Comparison of ENCODE assay signal across 11 cellular contexts in the genomic region with DNA sequence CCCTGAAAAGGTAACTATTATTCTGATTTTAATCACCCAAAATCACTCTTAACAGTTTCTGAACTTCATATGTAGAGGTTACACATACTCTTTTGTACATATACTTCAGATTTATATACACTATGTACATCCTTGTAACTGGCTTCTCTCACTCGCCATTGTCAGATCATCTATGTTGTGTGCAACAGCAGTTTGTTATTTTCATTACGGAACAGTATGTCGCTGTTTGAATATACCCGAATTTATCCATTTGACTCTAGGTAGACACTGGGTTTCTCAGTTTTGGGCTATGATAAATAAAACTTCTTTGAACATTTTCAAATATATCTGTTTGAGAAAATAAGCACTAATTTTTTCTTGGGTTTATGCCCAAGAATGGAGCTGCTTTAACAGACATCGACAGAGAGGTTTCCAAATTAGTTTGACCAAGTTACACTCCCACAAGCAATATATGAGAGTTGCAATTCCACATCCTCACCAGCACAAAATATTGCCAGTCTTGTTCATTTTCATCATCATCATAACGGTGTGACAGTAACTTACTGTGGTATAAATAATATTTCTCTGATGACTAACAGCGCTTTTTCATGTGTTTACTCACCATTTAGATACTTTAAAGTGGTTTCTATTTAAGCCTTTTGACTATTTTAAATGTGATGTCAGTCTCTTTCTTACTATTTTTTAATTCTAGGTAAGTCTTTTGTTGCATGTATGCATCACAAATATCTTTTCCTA.
A peak's percentile ranks its signal among the peaks of the same experiment; 100 is the strongest.
DNase-seq lines count a peak whose midpoint lies in the region; ATAC-seq and TF ChIP-seq lines count a peak whose summit lies in the region.
"Had no signal": no experiment of that assay in that cellular context is flagged by ENCODE, and none has a peak within 500 bp of the region (broad histone marks: within the 10 kb centered on the region; RNA-seq: fewer than 3 reads in every experiment).

No MANE protein-coding gene starts in this region.

- no peak for TF ChIP-seq CTCF in OCI-LY7 (conservative IDR thresholded peaks at IDR 0.05; ENCODE audit: low read length)

- no peaks in the 10 kb centered on the region for H3K4me1 ChIP-seq in CD8-positive, alpha-beta memory T cell (ENCODE audit: insufficient read depth, low read length)
- no peaks in the 10 kb centered on the region for H3K4me1 ChIP-seq in OCI-LY7 (ENCODE audit: insufficient read depth, low read length, poor library complexity, severe bottlenecking)

- no peaks in the 10 kb centered on the region for H4K20me1 ChIP-seq in OCI-LY7 (ENCODE audit: insufficient read depth, low read length)

- peaks cover 8% of the 10 kb centered on the region for H3K36me3 ChIP-seq in CD8-positive, alpha-beta memory T cell (ENCODE audit: insufficient read depth, low read length)
- H3K36me3 ChIP-seq in OCI-LY7 (ENCODE audit: insufficient read depth, low read length): peaks cover 69% of the 10 kb centered on the region

- no peaks in the 10 kb centered on the region for H3K79me2 ChIP-seq in OCI-LY7 (ENCODE audit: insufficient read depth, low read depth, low read length)

- no peak overlapping the region for H2AFZ ChIP-seq in OCI-LY7 (ENCODE audit: low read length)

- POLR2A ChIA-PET in CD8-positive, alpha-beta memory T cell (lab: Charles Lee): no interaction called here
- POLR2A ChIA-PET in OCI-LY7 (lab: Charles Lee): interaction anchor here (0.8 to 1.8 kb wide), 2 partner anchors 10 to 12 kb away, joined by 3 to 5 read pairs; no protein-coding TSS in a partner anchor

- H3K9me3 ChIP-seq in CD8-positive, alpha-beta memory T cell (ENCODE audit: low read length): no peaks in the 10 kb centered on the region
- H3K9me3 ChIP-seq in OCI-LY7 (ENCODE audit: low read length): no peaks in the 10 kb centered on the region

- intact Hi-C loops in OCI-LY7 (cut with micrococcal nuclease; ENCODE audit: unreplicated experiment): loop anchor here (10.0 kb wide), 1 partner anchor 898 kb away; no protein-coding TSS in a partner anchor

- peak; percentile 91 to 93 for ATAC-seq in activated T-cell treated with anti-CD3 and anti-CD28 coated beads, Interleukin-2, amount 50 U/mL, for 4 hours
- ATAC-seq: T-cell had no signal

- H3K4me3 ChIP-seq in CD8-positive, alpha-beta memory T cell (ENCODE audit: low read length): no peak overlapping the region
- H3K4me3 ChIP-seq in OCI-LY7 (ENCODE audit: low read depth, low read length, poor library complexity, severe bottlenecking): no peak overlapping the region
- H3K4me3 ChIP-seq: dorsolateral prefrontal cortex had no signal

- H3K27me3 ChIP-seq in CD8-positive, alpha-beta memory T cell (ENCODE audit: insufficient read depth, low read length, poor library complexity, severe bottlenecking): no peaks in the 10 kb centered on the region
- H3K27me3 ChIP-seq: dorsolateral prefrontal cortex had no signal

- DNase-seq in activated T-cell treated with anti-CD3 and anti-CD28 coated beads, Interleukin-2, amount 50 U/mL, for 4 hours: no peak
- DNase-seq in activated T-cell treated with anti-CD3 and anti-CD28 coated beads, Interleukin-2, amount 50 U/mL, for 1 hour: no peak
- DNase-seq in LHCN-M2 (ENCODE audit: low read depth) (peak; percentile 89), dermis blood vessel endothelial cell (peak; percentile 7), superior temporal gyrus (ENCODE audit: extremely low spot score) (peak; percentile 19), OCI-LY7 (ENCODE audit: low spot score) (no peak), T-helper 9 cell (no peak)
- no peak for DNase-seq in CD8-positive, alpha-beta memory T cell
- DNase-seq: dorsolateral prefrontal cortex, NCI-H526, T-cell had no signal

- H3K9me2 ChIP-seq in OCI-LY7 (ENCODE audit: insufficient read depth, low read length): no peaks in the 10 kb centered on the region

- H3K4me2 ChIP-seq in OCI-LY7 (ENCODE audit: low read length): no peak overlapping the region

- peaks cover 7% of the 10 kb centered on the region for H3K4me1 Mint-ChIP-seq in activated T-cell treated with anti-CD3 and anti-CD28 coated beads, Interleukin-2, amount 50 U/mL, for 4 hours (ENCODE audit: low read depth)
- peaks cover 0 to 10% (median 10%) of the 10 kb centered on the region in 3 donors for H3K4me1 Mint-ChIP-seq in CD8-positive, alpha-beta memory T cell
- H3K4me1 Mint-ChIP-seq: T-cell had no signal

- no peak overlapping the region for H3K27ac Mint-ChIP-seq in CD8-positive, alpha-beta memory T cell
- H3K27ac Mint-ChIP-seq: T-cell had no signal

- no peaks in the 10 kb centered on the region for H3K9me3 Mint-ChIP-seq in activated T-cell treated with anti-CD3 and anti-CD28 coated beads, Interleukin-2, amount 50 U/mL, for 4 hours
- H3K9me3 Mint-ChIP-seq in CD8-positive, alpha-beta memory T cell: no peaks in the 10 kb centered on the region
- H3K9me3 Mint-ChIP-seq: T-cell had no signal

- CTCF ChIA-PET in CD8-positive, alpha-beta memory T cell (lab: Charles Lee): interaction anchor here (1.1 to 3.8 kb wide), 4 partner anchors 8 to 81 kb away, joined by 3 to 31 read pairs (median 4); partner anchors contain the start of genes GEN1 and SMC6
- CTCF ChIA-PET in OCI-LY7 (lab: Charles Lee; ENCODE audit: unreplicated experiment): no interaction called here

- no peak overlapping the region for H3K27ac ChIP-seq in CD8-positive, alpha-beta memory T cell (ENCODE audit: low read depth, low read length)
- H3K27ac ChIP-seq in OCI-LY7 (ENCODE audit: low read depth, low read length, poor library complexity, severe bottlenecking): no peak overlapping the region
- H3K27ac ChIP-seq: dorsolateral prefrontal cortex had no signal

- H3K4me3 Mint-ChIP-seq in activated T-cell treated with anti-CD3 and anti-CD28 coated beads, Interleukin-2, amount 50 U/mL, for 4 hours: no peak overlapping the region
- no peak overlapping the region for H3K4me3 Mint-ChIP-seq in CD8-positive, alpha-beta memory T cell
- H3K4me3 Mint-ChIP-seq: T-cell had no signal

- peaks cover 26% of the 10 kb centered on the region for H3K36me3 Mint-ChIP-seq in activated T-cell treated with anti-CD3 and anti-CD28 coated beads, Interleukin-2, amount 50 U/mL, for 4 hours (ENCODE audit: insufficient read depth)
- peaks cover 15 to 45% (median 16%) of the 10 kb centered on the region in 3 donors for H3K36me3 Mint-ChIP-seq in CD8-positive, alpha-beta memory T cell

- no peaks in the 10 kb centered on the region for H3K27me3 Mint-ChIP-seq in activated T-cell treated with anti-CD3 and anti-CD28 coated beads, Interleukin-2, amount 50 U/mL, for 4 hours (ENCODE audit: low read depth)
- H3K27me3 Mint-ChIP-seq in CD8-positive, alpha-beta memory T cell: no peaks in the 10 kb centered on the region
- H3K27me3 Mint-ChIP-seq: T-cell had no signal

- BruUV-seq in OCI-LY7 (replicated peaks; lab: Mats Ljungman, UMichigan): no TSS peak

Comparison
In these comparisons a context has a peak if more than half of its experiments do, and no peak if none do; other contexts are left out.
1. DNase-seq: peak in LHCN-M2 (single experiment), dermis blood vessel endothelial cell (single experiment) and superior temporal gyrus (single experiment); none in activated T-cell treated with anti-CD3 and anti-CD28 coated beads, Interleukin-2, amount 50 U/mL, for 4 hours (single experiment), activated T-cell treated with anti-CD3 and anti-CD28 coated beads, Interleukin-2, amount 50 U/mL, for 1 hour (single experiment), CD8-positive, alpha-beta memory T cell (0 of 5), OCI-LY7 (single experiment) and T-helper 9 cell (single experiment).